Comparison of ENCODE assay signal across 12 cellular contexts in the genomic region with DNA sequence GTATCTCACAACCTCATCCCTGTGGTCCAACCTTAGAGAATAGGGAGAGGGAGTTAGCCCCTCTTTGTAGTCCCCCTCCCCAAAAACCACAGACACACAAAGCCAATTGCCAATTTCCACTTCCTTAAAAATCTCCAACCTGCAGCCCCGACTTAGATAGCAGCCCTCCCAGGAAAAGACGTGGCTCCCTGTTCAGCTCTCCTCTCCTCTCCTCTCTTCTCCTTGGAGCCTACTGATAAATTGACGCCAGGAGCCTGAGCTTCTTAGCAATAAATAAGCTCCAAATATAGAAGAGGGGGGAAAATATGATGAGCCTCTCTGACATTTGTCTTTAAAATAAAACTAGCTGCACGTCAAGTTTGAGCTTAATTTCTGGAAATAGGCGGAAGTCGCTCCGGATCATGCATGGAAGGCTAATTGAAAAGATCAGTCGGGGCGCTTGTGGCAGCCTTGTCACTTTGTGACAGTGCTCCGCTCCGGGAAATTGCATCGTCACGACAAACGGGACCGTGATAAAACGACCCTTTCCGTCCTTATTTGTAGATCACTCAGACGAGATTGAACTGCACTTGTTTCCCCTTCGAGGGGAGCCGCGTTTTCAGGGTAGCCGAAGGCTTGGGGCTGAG. TPM values are rescaled to one million over a fixed set of nuclear protein-coding genes. Genes with fewer than 3 reads are reported as not detected.
DNase-seq lines count a peak whose midpoint lies in the region; ATAC-seq lines count a peak whose summit lies in the region.
"Had no signal": no experiment of that assay in that cellular context is flagged by ENCODE, and none has a peak within 500 bp of the region (broad histone marks: within the 10 kb centered on the region; RNA-seq: fewer than 3 reads in every experiment).

No MANE protein-coding gene starts in this region.

- H3K9me3 ChIP-seq in BLaER1 = peaks cover 90% of the 10 kb centered on the region
- H3K9me3 ChIP-seq in GM23248 (ENCODE audit: low read depth) = no peaks in the 10 kb centered on the region
- peaks cover 0 to 6% (median 0%) of the 10 kb centered on the region in 3 experiments for H3K9me3 ChIP-seq in naive thymus-derived CD4-positive, alpha-beta T cell (ENCODE audit: control insufficient read depth in 2 of 3, low read length in 3 of 3)

- CTCF ChIA-PET in naive thymus-derived CD4-positive, alpha-beta T cell (lab: Charles Lee) = no interaction called here

- intact Hi-C loops in naive thymus-derived CD4-positive, alpha-beta T cell (cut with micrococcal nuclease) = loop anchor here in 1 of 2 donors (2.0 to 5.0 kb wide), 2 partner anchors 13 to 628 kb away; no protein-coding TSS in a partner anchor

- in situ Hi-C loops in GM23248 (cut with MboI) = no loop called here

- POLR2A ChIA-PET in naive thymus-derived CD4-positive, alpha-beta T cell (lab: Charles Lee) = no interaction called here

- WGBS in GM23248 (ENCODE audit: low coverage in 1 of 2, low lambda C conversion rate in 2 of 2, missing lambda C conversion rate in 2 of 2), 2 experiments = 6 to 8% methylated on average over 22 of the region's 22 CpGs

- H3K27ac ChIP-seq in BLaER1 (no peak overlapping the region), GM23248 (no peak overlapping the region)
- no peak overlapping the region for H3K27ac ChIP-seq in naive thymus-derived CD4-positive, alpha-beta T cell (ENCODE audit: low read depth, low read length)

- H2AFZ ChIP-seq in GM23248 = peak overlapping the region; percentile 52

- peak overlapping the region; percentile 29; the same call in 1 of the 2 replicates for H3K4me3 ChIP-seq in BLaER1
- H3K4me3 ChIP-seq in GM23248 = peak overlapping the region; percentile 53; the same call in 1 of the 2 replicates
- H3K4me3 ChIP-seq in naive thymus-derived CD4-positive, alpha-beta T cell (ENCODE audit: low read length) = no peak overlapping the region

- H3K9ac ChIP-seq in BLaER1 = no peak overlapping the region
- H3K9ac ChIP-seq in GM23248 = no peak overlapping the region

- no peaks in the 10 kb centered on the region for H3K79me2 ChIP-seq in GM23248 (ENCODE audit: insufficient read depth)

- H3K9me3 Mint-ChIP-seq in naive thymus-derived CD4-positive, alpha-beta T cell = peaks cover 4 to 73% (median 29%) of the 10 kb centered on the region in 11 donors

- no peaks in the 10 kb centered on the region for H3K9me2 ChIP-seq in GM23248 (ENCODE audit: insufficient read depth)

- H3K36me3 ChIP-seq in BLaER1 (no peaks in the 10 kb centered on the region), GM23248 (ENCODE audit: low read depth) (no peaks in the 10 kb centered on the region)
- no peaks in the 10 kb centered on the region for H3K36me3 ChIP-seq in naive thymus-derived CD4-positive, alpha-beta T cell (ENCODE audit: control insufficient read depth in 2 of 3, insufficient read depth in 3 of 3, low read length in 3 of 3)

- peaks cover 0 to 26% (median 17%) of the 10 kb centered on the region in 5 donors for H3K36me3 Mint-ChIP-seq in naive thymus-derived CD4-positive, alpha-beta T cell

- no peaks in the 10 kb centered on the region for H3F3A ChIP-seq in GM23248 (ENCODE audit: insufficient read depth)

- peak overlapping the region; percentile 23 to 82 (median 72) for H3K4me3 Mint-ChIP-seq in naive thymus-derived CD4-positive, alpha-beta T cell

- H4K20me1 ChIP-seq in BLaER1 (peaks cover 49% of the 10 kb centered on the region; the same call in 1 of the 2 replicates), GM23248 (ENCODE audit: insufficient read depth) (no peaks in the 10 kb centered on the region)

- peaks cover 100% of the 10 kb centered on the region for H3K27me3 ChIP-seq in BLaER1
- peaks cover 99% of the 10 kb centered on the region for H3K27me3 ChIP-seq in GM23248 (replicated peaks; ENCODE audit: insufficient read depth)
- H3K27me3 ChIP-seq in naive thymus-derived CD4-positive, alpha-beta T cell (ENCODE audit: control insufficient read depth in 2 of 2, insufficient read depth in 2 of 2, low read length in 2 of 2) = peaks cover 22 to 63% of the 10 kb centered on the region in 2 donors

- H3K4me2 ChIP-seq in BLaER1 = no peak overlapping the region
- peak overlapping the region; percentile 75 for H3K4me2 ChIP-seq in GM23248 (ENCODE audit: unreplicated experiment)

- peaks cover 26 to 60% (median 51%) of the 10 kb centered on the region in 7 donors for H3K4me1 Mint-ChIP-seq in naive thymus-derived CD4-positive, alpha-beta T cell

- H3K27ac Mint-ChIP-seq in naive thymus-derived CD4-positive, alpha-beta T cell = peak overlapping the region in 2 of 9 donors; percentile 39 to 78

- ATAC-seq in naive thymus-derived CD4-positive, alpha-beta T cell = no peak
- no peak for ATAC-seq in GM18870 (IDR thresholded peaks at IDR 0.05; ENCODE audit: unreplicated experiment)

- H3K4me1 ChIP-seq in BLaER1 (no peaks in the 10 kb centered on the region), GM23248 (ENCODE audit: insufficient read depth) (no peaks in the 10 kb centered on the region)
- peaks cover 5 to 24% of the 10 kb centered on the region in 2 donors for H3K4me1 ChIP-seq in naive thymus-derived CD4-positive, alpha-beta T cell (ENCODE audit: control insufficient read depth in 2 of 2, insufficient read depth in 2 of 2, low read length in 2 of 2)

- no peak for DNase-seq in GM23248
- peak; percentile 56 for DNase-seq in astrocyte of the hippocampus (ENCODE audit: low read depth, low spot score)
- DNase-seq in naive thymus-derived CD4-positive, alpha-beta T cell = no peak
- no peak for DNase-seq in HPDE6-E6E7 (ENCODE audit: extremely low spot score)
- no peak for DNase-seq in LoVo (ENCODE audit: low spot score)
- no peak for DNase-seq in mucosa of gallbladder (ENCODE audit: low spot score)
- DNase-seq: activated CD4-positive, alpha-beta T cell treated with anti-CD3 and anti-CD28 coated beads, Interleukin-2, amount 50 U/mL, for 48 hours; NCI-H446 treated with DMSO at 0.1 percent for 48 hours had no signal

- H3K27me3 Mint-ChIP-seq in naive thymus-derived CD4-positive, alpha-beta T cell = peaks cover 86 to 94% (median 87%) of the 10 kb centered on the region in 5 donors

RNA-seq across cellular contexts. Expression of a gene that starts 7.2 kb away (rescaled TPM):
- not detected in 2 replicates for total RNA-seq in GM23248 (2014; rRNA removed; shearing (Covaris generic))
- polyA plus RNA-seq in GM23248 (2016; fragmentation: Nextera tagmentation; extraction: Ambion mirVana) = 0.21 TPM in 1 of 2 replicates, not detected in the other
- total RNA-seq in naive thymus-derived CD4-positive, alpha-beta T cell = not detected
- not detected for polyA plus RNA-seq in naive thymus-derived CD4-positive, alpha-beta T cell
- 0.03 TPM for total RNA-seq in mucosa of gallbladder
- total RNA-seq: fibroblast of villous mesenchyme, liver had no signal
- polyA plus RNA-seq: liver had no signal
